In genomic region chr5:134554319-134555222, GRCh38 we compare ENCODE assay signal across 8 cellular contexts. TPM values are rescaled to one million over a fixed set of nuclear protein-coding genes. Genes with fewer than 3 reads are reported as not detected.
DNase-seq lines count a peak whose midpoint lies in the region; ATAC-seq and TF ChIP-seq lines count a peak whose summit lies in the region.

No MANE protein-coding gene starts in this region.

- no peak overlapping the region for H3K4me3 ChIP-seq in duodenal mucosa (ENCODE audit: low read depth in 1 of 2, low read length in 2 of 2)
- H3K4me3 ChIP-seq in thyroid gland (replicated peaks in 1 of 3): no peak overlapping the region

- DNase-seq in naive B cell (peak; percentile 69), thyroid gland (peak; percentile 86 to 91), nephron progenitor cell (no peak)

- H3K4me1 ChIP-seq in duodenal mucosa (ENCODE audit: control insufficient read depth in 1 of 2, insufficient read depth in 2 of 2, low read length in 2 of 2) (peaks cover 31 to 38% of the 10 kb centered on the region in 2 donors), thyroid gland (peaks cover 52 to 67% of the 10 kb centered on the region in 2 donors)

- no peaks in the 10 kb centered on the region for H3K27me3 ChIP-seq in duodenal mucosa (ENCODE audit: control insufficient read depth in 1 of 2, insufficient read depth in 2 of 2, low read length in 2 of 2)
- no peaks in the 10 kb centered on the region for H3K27me3 ChIP-seq in thyroid gland

- peak; percentile 53 for ATAC-seq in GM18861 (IDR thresholded peaks at IDR 0.05; ENCODE audit: unreplicated experiment)
- peak; percentile 50 for ATAC-seq in HG03196 (IDR thresholded peaks at IDR 0.05; ENCODE audit: unreplicated experiment)
- ATAC-seq in naive B cell (ENCODE audit: low read depth in 2 of 2): peak; percentile 67 to 68

- TF ChIP-seq POLR2A in thyroid gland (IDR thresholded peaks at IDR 0.05): peak in 1 of 2 donors; percentile 26

- 27 to 29% methylated on average over 11 to 15 of the region's 15 CpGs for WGBS in thyroid gland, 2 donors

- H3K9me3 ChIP-seq in duodenal mucosa (ENCODE audit: control insufficient read depth in 1 of 2, low read length in 2 of 2): no peaks in the 10 kb centered on the region
- H3K9me3 ChIP-seq in thyroid gland: no peaks in the 10 kb centered on the region

- peak overlapping the region; percentile 93 to 99 (median 98) for H3K27ac Mint-ChIP-seq in naive B cell
- no peak overlapping the region for H3K27ac Mint-ChIP-seq in nephron progenitor cell

- peaks cover 31 to 55% of the 10 kb centered on the region in 2 donors for H3K36me3 ChIP-seq in duodenal mucosa (ENCODE audit: control insufficient read depth in 1 of 2, insufficient read depth in 2 of 2, low read length in 2 of 2)
- peaks cover under 1% of the 10 kb centered on the region in 2 donors for H3K36me3 ChIP-seq in thyroid gland

- H3K4me1 Mint-ChIP-seq in naive B cell: peaks cover 60 to 74% (median 73%) of the 10 kb centered on the region in 3 donors
- peaks cover 46% of the 10 kb centered on the region for H3K4me1 Mint-ChIP-seq in nephron progenitor cell

- H3K36me3 Mint-ChIP-seq in naive B cell (peaks cover 5 to 10% of the 10 kb centered on the region in 2 donors), nephron progenitor cell (ENCODE audit: low read depth) (no peaks in the 10 kb centered on the region)

- TF ChIP-seq CTCF in 22Rv1 (IDR thresholded peaks at IDR 0.05) (peak; percentile 15; the same call in 1 of the 2 replicates), VCaP (conservative IDR thresholded peaks at IDR 0.05) (no peak; the same call in 1 of the 2 replicates), thyroid gland (IDR thresholded peaks at IDR 0.05) (peak in 4 of 6 experiments; percentile 6 to 39 (median 29)), nephron progenitor cell (IDR thresholded peaks at IDR 0.05) (no peak)

- peak overlapping the region in 1 of 2 donors; percentile 25 for H3K9ac ChIP-seq in duodenal mucosa (ENCODE audit: low read depth in 1 of 2, low read length in 2 of 2)

- H3K27ac ChIP-seq in 22Rv1 (peak overlapping the region; percentile 43), VCaP (peak overlapping the region; percentile 85), duodenal mucosa (ENCODE audit: low read depth, low read length) (peak overlapping the region; percentile 61), thyroid gland (peak overlapping the region; percentile 52 to 97 (median 94))

- no peaks in the 10 kb centered on the region for H3K9me3 Mint-ChIP-seq in naive B cell
- H3K9me3 Mint-ChIP-seq in nephron progenitor cell: no peaks in the 10 kb centered on the region

- H3K4me3 Mint-ChIP-seq in naive B cell (peak overlapping the region; percentile 36 to 85 (median 66)), nephron progenitor cell (no peak overlapping the region)

- H3K27me3 Mint-ChIP-seq in naive B cell (no peaks in the 10 kb centered on the region), nephron progenitor cell (ENCODE audit: low read depth, poor library complexity) (no peaks in the 10 kb centered on the region)

- intact Hi-C loops in thyroid gland (cut with DNase I): no loop called here

RNA-seq across cellular contexts. Expression of gene JADE2, which starts 29.1 kb away (rescaled TPM):
- 10 to 100 TPM in 5 of 6 donors, 1 to 10 TPM in 1; 7.1 to 47.1 (median 27.1) TPM for polyA plus RNA-seq in naive B cell (ENCODE audit: low read depth in 6 of 6)
- total RNA-seq in thyroid gland: 100 to 1,000 TPM in 1 of 4 donors, 10 to 100 TPM in 3; 51.7 to 116 (median 76.6) TPM

Comparison
In these comparisons a context has a peak if more than half of its experiments do, and no peak if none do; other contexts are left out.
1. H3K27ac ChIP-seq: peak in every context shown above with its lines; median percentile 94 in thyroid gland; 85 in VCaP; 61 in duodenal mucosa; 43 in 22Rv1.
2. CTCF ChIP-seq: peak in 22Rv1 (single experiment) and thyroid gland (4 of 6); none in VCaP (single experiment) and nephron progenitor cell (single experiment).
3. Peak in every context shown above with its lines, with median percentiles within 50 percentile points of each other: ATAC-seq.